In genomic region chr20:24160563-24161355, GRCh38 we compare ENCODE assay signal across 10 cellular contexts.
DNase-seq lines count a peak whose midpoint lies in the region; ATAC-seq, FAIRE-seq and TF ChIP-seq lines count a peak whose summit lies in the region.
"Had no signal": no experiment of that assay in that cellular context is flagged by ENCODE, and none has a peak within 500 bp of the region (broad histone marks: within the 10 kb centered on the region; RNA-seq: fewer than 3 reads in every experiment).

No MANE protein-coding gene starts in this region.

- H3K79me2 ChIP-seq in OCI-LY1 (ENCODE audit: insufficient read depth, low read length) (no peaks in the 10 kb centered on the region), endothelial cell of umbilical vein (ENCODE audit: control insufficient read depth, insufficient read depth, low read length) (no peaks in the 10 kb centered on the region)

- H3K9me1 ChIP-seq in endothelial cell of umbilical vein (replicated peaks; ENCODE audit: control insufficient read depth, extremely low read depth, insufficient read depth, low read length) = no peaks in the 10 kb centered on the region

- H3K27ac Mint-ChIP-seq in mesothelial cell of epicardium = no peak overlapping the region
- H3K27ac Mint-ChIP-seq in stimulated activated effector memory CD8-positive, alpha-beta T cell treated with anti-CD3 and anti-CD28 coated beads, Interleukin-12 subunit alpha, Interleukin-12 subunit beta, amount 100 ng/mL, for 72 hours = no peak overlapping the region
- H3K27ac Mint-ChIP-seq: naive B cell had no signal

- TF ChIP-seq POLR2A in endothelial cell of umbilical vein (IDR thresholded peaks at IDR 0.05; ENCODE audit: low read depth, low read length) = no peak

- intact Hi-C loops in endothelial cell of umbilical vein (cut with micrococcal nuclease) = loop anchor here (1.0 to 10.0 kb wide), 4 partner anchors 43 to 758 kb away; no protein-coding TSS in a partner anchor

- H2AFZ ChIP-seq in OCI-LY1 (ENCODE audit: low read length) (no peak overlapping the region), endothelial cell of umbilical vein (ENCODE audit: low read depth, low read length) (peak overlapping the region; percentile 23)

- H3K4me1 ChIP-seq in BLaER1 (peaks cover 24% of the 10 kb centered on the region), OCI-LY1 (ENCODE audit: insufficient read depth, low read length, severe bottlenecking) (no peaks in the 10 kb centered on the region), endothelial cell of umbilical vein (ENCODE audit: control insufficient read depth, extremely low read depth, insufficient read depth, low read length) (peaks cover 14% of the 10 kb centered on the region)

- H3K4me3 ChIP-seq in BLaER1 (no peak overlapping the region), OCI-LY1 (ENCODE audit: low read depth, low read length, poor library complexity, severe bottlenecking) (no peak overlapping the region), endothelial cell of umbilical vein (replicated peaks in 1 of 3; ENCODE audit: insufficient read depth in 1 of 3, low read depth in 1 of 3, low read length in 3 of 3) (no peak overlapping the region)
- H3K4me3 ChIP-seq: SK-N-MC had no signal

- BruUV-seq in endothelial cell of umbilical vein (replicated peaks; lab: Mats Ljungman, UMichigan) = no TSS peak

- POLR2A ChIA-PET in endothelial cell of umbilical vein (lab: Charles Lee) = no interaction called here

- H3K36me3 ChIP-seq in BLaER1 (no peaks in the 10 kb centered on the region), OCI-LY1 (ENCODE audit: insufficient read depth, low read length) (no peaks in the 10 kb centered on the region), endothelial cell of umbilical vein (ENCODE audit: control insufficient read depth in 2 of 2, extremely low read depth in 1 of 2, insufficient read depth in 2 of 2, low read length in 2 of 2) (no peaks in the 10 kb centered on the region)

- peaks cover 23% of the 10 kb centered on the region for H3K9me3 ChIP-seq in BLaER1
- H3K9me3 ChIP-seq in OCI-LY1 (ENCODE audit: low read length) = no peaks in the 10 kb centered on the region
- H3K9me3 ChIP-seq in endothelial cell of umbilical vein (replicated peaks; ENCODE audit: control insufficient read depth, insufficient read depth, low read length) = no peaks in the 10 kb centered on the region

- no peaks in the 10 kb centered on the region for H3K9me2 ChIP-seq in OCI-LY1 (ENCODE audit: low read depth, low read length)

- no peaks in the 10 kb centered on the region for H3K27me3 Mint-ChIP-seq in mesothelial cell of epicardium (ENCODE audit: low read depth)

- no peaks in the 10 kb centered on the region for H3F3A ChIP-seq in OCI-LY1 (ENCODE audit: insufficient read depth, low read length)

- FAIRE-seq in endothelial cell of umbilical vein (lab: Jason Lieb, UNC) = peak; percentile 88

- dilution Hi-C loops in endothelial cell of umbilical vein (cut with MboI; ENCODE audit: extremely low pct_ligation_motif_present, low sequenced_read_pairs) = no loop called here

- 0 out of 2 replicates have a peak overlapping the region, but pooled peaks have one; percentile 18 for H3K27ac ChIP-seq in BLaER1
- no peak overlapping the region for H3K27ac ChIP-seq in OCI-LY1 (ENCODE audit: low read depth, low read length, poor library complexity, severe bottlenecking)
- H3K27ac ChIP-seq in endothelial cell of umbilical vein (ENCODE audit: insufficient read depth, low read depth, low read length) = no peak overlapping the region
- H3K27ac ChIP-seq: SK-N-MC had no signal

- no peak overlapping the region for H3K4me3 Mint-ChIP-seq in mesothelial cell of epicardium
- no peak overlapping the region for H3K4me3 Mint-ChIP-seq in stimulated activated effector memory CD8-positive, alpha-beta T cell treated with anti-CD3 and anti-CD28 coated beads, Interleukin-12 subunit alpha, Interleukin-12 subunit beta, amount 100 ng/mL, for 72 hours
- H3K4me3 Mint-ChIP-seq: naive B cell had no signal

- H3K36me3 Mint-ChIP-seq in mesothelial cell of epicardium = no peaks in the 10 kb centered on the region
- no peaks in the 10 kb centered on the region for H3K36me3 Mint-ChIP-seq in stimulated activated effector memory CD8-positive, alpha-beta T cell treated with anti-CD3 and anti-CD28 coated beads, Interleukin-12 subunit alpha, Interleukin-12 subunit beta, amount 100 ng/mL, for 72 hours
- H3K36me3 Mint-ChIP-seq: naive B cell had no signal

- peak overlapping the region; percentile 50 for H3K4me2 ChIP-seq in BLaER1
- H3K4me2 ChIP-seq in OCI-LY1 (ENCODE audit: low read length) = no peak overlapping the region
- no peak overlapping the region for H3K4me2 ChIP-seq in endothelial cell of umbilical vein (ENCODE audit: insufficient read depth, low read length)

- H3K9me3 Mint-ChIP-seq in mesothelial cell of epicardium = peaks cover 15% of the 10 kb centered on the region
- H3K9me3 Mint-ChIP-seq in stimulated activated effector memory CD8-positive, alpha-beta T cell treated with anti-CD3 and anti-CD28 coated beads, Interleukin-12 subunit alpha, Interleukin-12 subunit beta, amount 100 ng/mL, for 72 hours = no peaks in the 10 kb centered on the region

- H3K27me3 ChIP-seq in BLaER1 (no peaks in the 10 kb centered on the region), OCI-LY1 (ENCODE audit: insufficient read depth, low read length) (no peaks in the 10 kb centered on the region), endothelial cell of umbilical vein (ENCODE audit: control insufficient read depth in 2 of 2, insufficient read depth in 2 of 2, low read length in 2 of 2) (peaks cover 2 to 4% of the 10 kb centered on the region in 2 experiments)

- H4K20me1 ChIP-seq in BLaER1 (no peaks in the 10 kb centered on the region), OCI-LY1 (ENCODE audit: insufficient read depth, low read length) (no peaks in the 10 kb centered on the region), endothelial cell of umbilical vein (replicated peaks; ENCODE audit: control insufficient read depth, extremely low read depth, insufficient read depth, low read length) (no peaks in the 10 kb centered on the region)

- TF ChIP-seq CTCF in GM12873 (IDR thresholded peaks at IDR 0.05; ENCODE audit: insufficient read depth, low read depth, low read length, missing control alignments) = peak; percentile 76
- peak; percentile 53; the same call in 1 of the 2 replicates for TF ChIP-seq CTCF in OCI-LY1 (IDR thresholded peaks at IDR 0.05; ENCODE audit: low read length)
- TF ChIP-seq CTCF in endothelial cell of umbilical vein (IDR thresholded peaks at IDR 0.05; ENCODE audit: extremely low read depth in 1 of 2, insufficient read depth in 1 of 2, low read depth in 1 of 2, low read length in 2 of 2) = peak; percentile 72 to 86
- TF ChIP-seq CTCF in mesothelial cell of epicardium (IDR thresholded peaks at IDR 0.05; ENCODE audit: unreplicated experiment) = peak; percentile 60

- H3K9ac ChIP-seq in BLaER1 = no peak overlapping the region
- no peak overlapping the region for H3K9ac ChIP-seq in OCI-LY1 (ENCODE audit: low read length)
- no peak overlapping the region for H3K9ac ChIP-seq in endothelial cell of umbilical vein (replicated peaks; ENCODE audit: extremely low read depth, insufficient read depth, low read length)

- no peak for ATAC-seq in GM19397 (IDR thresholded peaks at IDR 0.05; ENCODE audit: unreplicated experiment)
- ATAC-seq in stimulated activated effector memory CD8-positive, alpha-beta T cell treated with anti-CD3 and anti-CD28 coated beads, Interleukin-12 subunit alpha, Interleukin-12 subunit beta, amount 100 ng/mL, for 72 hours = no peak

- CTCF ChIA-PET in endothelial cell of umbilical vein (lab: Charles Lee) = interaction anchor here (0.6 to 6.3 kb wide), 24 partner anchors 8 to 757 kb away, joined by 3 to 42 read pairs (median 4); no protein-coding TSS in a partner anchor

- no peaks in the 10 kb centered on the region for H3K4me1 Mint-ChIP-seq in mesothelial cell of epicardium
- H3K4me1 Mint-ChIP-seq in stimulated activated effector memory CD8-positive, alpha-beta T cell treated with anti-CD3 and anti-CD28 coated beads, Interleukin-12 subunit alpha, Interleukin-12 subunit beta, amount 100 ng/mL, for 72 hours = peaks cover 22% of the 10 kb centered on the region
- H3K4me1 Mint-ChIP-seq: naive B cell had no signal

- DNase-seq in endothelial cell of umbilical vein (ENCODE audit: low read depth, low spot score) (peak; percentile 58), mesothelial cell of epicardium (ENCODE audit: low spot score in 2 of 2, unreplicated experiment in 2 of 2) (peak in 1 of 2 experiments; percentile 59), NCI-H2081 treated with DMSO at 0.1 percent for 48 hours (lab: John Stamatoyannopoulos, UW) (no peak)
- no peak for DNase-seq in stimulated activated effector memory CD8-positive, alpha-beta T cell treated with anti-CD3 and anti-CD28 coated beads, Interleukin-12 subunit alpha, Interleukin-12 subunit beta, amount 100 ng/mL, for 72 hours (ENCODE audit: low spot score in 2 of 2)
- DNase-seq: naive B cell had no signal

TF ChIP-seq in endothelial cell of umbilical vein, 7 proteins besides CTCF, POLR2A, EP300 and RAD21:
- no peak for TF ChIP-seq GATA2 (IDR thresholded peaks at IDR 0.05; ENCODE audit: insufficient read depth, insufficient read length, low read depth, low read length)
- TF ChIP-seq FOS (IDR thresholded peaks at IDR 0.05; ENCODE audit: borderline replicate concordance, insufficient read depth, low read length) = no peak
- TF ChIP-seq JUN (IDR thresholded peaks at IDR 0.05; ENCODE audit: borderline replicate concordance, insufficient read depth, insufficient read length, low read depth) = no peak
- TF ChIP-seq POLR2AphosphoS5 (IDR thresholded peaks at IDR 0.05; ENCODE audit: insufficient read depth, low read depth, low read length) = no peak
- TF ChIP-seq, protein P1, sequence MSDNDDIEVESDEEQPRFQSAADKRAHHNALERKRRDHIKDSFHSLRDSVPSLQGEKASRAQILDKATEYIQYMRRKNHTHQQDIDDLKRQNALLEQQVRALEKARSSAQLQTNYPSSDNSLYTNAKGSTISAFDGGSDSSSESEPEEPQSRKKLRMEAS (IDR thresholded peaks at IDR 0.05; ENCODE audit: insufficient read depth, insufficient read length) = no peak
- TF ChIP-seq MYC (IDR thresholded peaks at IDR 0.05; ENCODE audit: low read depth, low read length) = no peak
- no peak for TF ChIP-seq EZH2 (IDR thresholded peaks at IDR 0.05; ENCODE audit: borderline replicate concordance, low read depth, low read length, severe bottlenecking)
